Comparison of ENCODE assay signal across 8 cellular contexts in genomic region chrX:17737707-17738001, GRCh38. TPM values are rescaled to one million over a fixed set of nuclear protein-coding genes. Genes with fewer than 3 reads are reported as not detected.
A peak's percentile ranks its signal among the peaks of the same experiment; 100 is the strongest.
DNase-seq lines count a peak whose midpoint lies in the region; ATAC-seq and TF ChIP-seq lines count a peak whose summit lies in the region.

No MANE protein-coding gene starts in this region.

- peak in 2 of 3 donors; percentile 0 to 9 for TF ChIP-seq POLR2A in body of pancreas (IDR thresholded peaks at IDR 0.05)
- no peak for TF ChIP-seq POLR2A in upper lobe of left lung (IDR thresholded peaks at IDR 0.05)

- H3K18ac ChIP-seq in mesendoderm (ENCODE audit: low read length): no peak overlapping the region

- no peaks in the 10 kb centered on the region for H3K79me1 ChIP-seq in mesendoderm (ENCODE audit: low read length)

- no peaks in the 10 kb centered on the region for H3K27me3 ChIP-seq in body of pancreas
- no peaks in the 10 kb centered on the region for H3K27me3 ChIP-seq in mesendoderm (ENCODE audit: insufficient read depth, low read length, poor library complexity)
- H3K27me3 ChIP-seq in upper lobe of left lung: no peaks in the 10 kb centered on the region

- 0% methylated on average over 1 to 15 of the region's 16 CpGs for WGBS in body of pancreas, 2 donors
- no CpG with 5 or more reads among the region's 16 CpGs for WGBS in mesendoderm (ENCODE audit: extremely low coverage, insufficient coverage, low lambda C conversion rate)
- 44% methylated on average over 16 of the region's 16 CpGs; no CpG with 5 or more reads in 1 of the 2 donors for WGBS in upper lobe of left lung, 2 donors

- H4K8ac ChIP-seq in mesendoderm (ENCODE audit: low read depth, low read length): no peak overlapping the region

- H2BK120ac ChIP-seq in mesendoderm (ENCODE audit: low read depth, low read length): no peak overlapping the region

- H3K9me3 ChIP-seq in ES-I3 (ENCODE audit: control insufficient read depth, insufficient read depth, low read length) (no peaks in the 10 kb centered on the region), body of pancreas (no peaks in the 10 kb centered on the region), upper lobe of left lung (no peaks in the 10 kb centered on the region)

- peak overlapping the region; percentile 49 for H3K56ac ChIP-seq in mesendoderm (ENCODE audit: low read length)

- no peak overlapping the region for H3K4ac ChIP-seq in mesendoderm (ENCODE audit: low read depth, low read length)

- no peak overlapping the region for H4K5ac ChIP-seq in mesendoderm (ENCODE audit: low read length)

- no peak for TF ChIP-seq EP300 in upper lobe of left lung (IDR thresholded peaks at IDR 0.05)

- no peak overlapping the region for H2BK15ac ChIP-seq in mesendoderm (replicated peaks; ENCODE audit: low read depth)

- TF ChIP-seq CTCF in body of pancreas (IDR thresholded peaks at IDR 0.05) (no peak), upper lobe of left lung (IDR thresholded peaks at IDR 0.05) (no peak)

- H3K9ac ChIP-seq in ES-I3 (ENCODE audit: low read depth, low read length) (peak overlapping the region; percentile 67; the same call in 1 of the 2 replicates), mesendoderm (ENCODE audit: low read length) (no peak overlapping the region)

- H3K4me1 ChIP-seq in ES-I3 (ENCODE audit: insufficient read depth, low read length): peaks cover 6% of the 10 kb centered on the region; the same call in 1 of the 2 replicates
- H3K4me1 ChIP-seq in body of pancreas: peaks cover 4% of the 10 kb centered on the region
- no peaks in the 10 kb centered on the region for H3K4me1 ChIP-seq in mesendoderm (ENCODE audit: control insufficient read depth, low read depth, low read length)
- peaks cover 0 to 3% (median 0%) of the 10 kb centered on the region in 4 donors for H3K4me1 ChIP-seq in upper lobe of left lung

- no peak overlapping the region for H3K23ac ChIP-seq in mesendoderm (ENCODE audit: low read length)

- peak overlapping the region in 1 of 2 donors; percentile 12 for H3K4me3 ChIP-seq in body of pancreas
- no peak overlapping the region for H3K4me3 ChIP-seq in mesendoderm (ENCODE audit: low read length)
- H3K4me3 ChIP-seq in upper lobe of left lung: peak overlapping the region; percentile 6 to 62 (median 52)

- no peak for ATAC-seq in body of pancreas
- no peak for ATAC-seq in upper lobe of left lung (ENCODE audit: low FRiP score in 2 of 2)

- no peak overlapping the region for H2BK5ac ChIP-seq in mesendoderm (ENCODE audit: low read length)

- peak overlapping the region; percentile 66 to 94 (median 86) for H3K27ac ChIP-seq in body of pancreas
- no peak overlapping the region for H3K27ac ChIP-seq in mesendoderm (ENCODE audit: low read depth, low read length)
- peak overlapping the region; percentile 77 to 93 (median 88) for H3K27ac ChIP-seq in upper lobe of left lung

- intact Hi-C loops in body of pancreas (cut with DNase I): no loop called here

- DNase-seq in KBM-7: peak; percentile 7
- DNase-seq in body of pancreas: peak in 2 of 4 donors; percentile 1 to 16
- no peak for DNase-seq in mesendoderm
- DNase-seq in upper lobe of left lung: no peak
- no peak for DNase-seq in 8988T
- no peak for DNase-seq in AML-193 (lab: John Stamatoyannopoulos, UW)
- DNase-seq in occipital lobe (lab: John Stamatoyannopoulos, UW): no peak

- no peak overlapping the region for H2AK5ac ChIP-seq in mesendoderm (ENCODE audit: low read length)

- no peaks in the 10 kb centered on the region for H3K36me3 ChIP-seq in ES-I3 (ENCODE audit: insufficient read depth, low read length)
- no peaks in the 10 kb centered on the region for H3K36me3 ChIP-seq in body of pancreas (replicated peaks in 1 of 2; ENCODE audit: insufficient read depth in 1 of 2, low read depth in 2 of 2)
- H3K36me3 ChIP-seq in mesendoderm (ENCODE audit: control insufficient read depth, insufficient read depth, low read length): no peaks in the 10 kb centered on the region
- H3K36me3 ChIP-seq in upper lobe of left lung: no peaks in the 10 kb centered on the region

- peak overlapping the region; percentile 62 for H3K4me2 ChIP-seq in mesendoderm (ENCODE audit: low read length)

- H3K79me2 ChIP-seq in mesendoderm (ENCODE audit: control insufficient read depth, insufficient read depth, low read length): no peaks in the 10 kb centered on the region

- in situ Hi-C loops in KBM-7 (cut with MboI; ENCODE audit: low pct_unique_long_range_greater_than_20kb, low sequenced_read_pairs): no loop called here

RNA-seq across cellular contexts. Expression of gene SCML1, which starts 0.4 kb away (rescaled TPM):
- total RNA-seq in body of pancreas (10 to 100 TPM in 1 of 2 donors, 1 to 10 TPM in 1; 9.3 to 11.2 TPM), upper lobe of left lung (10 to 100 TPM in 4 of 6 donors, 1 to 10 TPM in 2; 6.8 to 20.9 (median 12.8) TPM), occipital lobe (5.6 TPM)
- polyA plus RNA-seq in mesendoderm (2013, experiment 1 of 2): 3.7 TPM
- polyA plus RNA-seq in mesendoderm (2013, experiment 2 of 2): 3.9 TPM

Comparison
In these comparisons a context has a peak if more than half of its experiments do, and no peak if none do; other contexts are left out.
1. POLR2A ChIP-seq: peak in body of pancreas (2 of 3); none in upper lobe of left lung (0 of 4).